In genomic region chr11:13487661-13488030, GRCh38 we compare ENCODE assay signal across 9 cellular contexts. TPM values are rescaled to one million over a fixed set of nuclear protein-coding genes. Genes with fewer than 3 reads are reported as not detected.
DNase-seq lines count a peak whose midpoint lies in the region; ATAC-seq lines count a peak whose summit lies in the region.
"Had no signal": no experiment of that assay in that cellular context is flagged by ENCODE, and none has a peak within 500 bp of the region (broad histone marks: within the 10 kb centered on the region; RNA-seq: fewer than 3 reads in every experiment).

No MANE protein-coding gene starts in this region.

- ATAC-seq in HG03095 (IDR thresholded peaks at IDR 0.05; ENCODE audit: unreplicated experiment) (peak; percentile 73), GM21825 (IDR thresholded peaks at IDR 0.05; ENCODE audit: unreplicated experiment) (no peak), HG03175 (IDR thresholded peaks at IDR 0.05; ENCODE audit: unreplicated experiment) (no peak), sciatic nerve (no peak)

- H3K4me3 Mint-ChIP-seq in activated naive CD4-positive, alpha-beta T cell treated with anti-CD3 and anti-CD28 coated beads, Interleukin-2, amount 10 ng/mL, durations not matched to agents 7 days and 5 days, result peak overlapping the region; percentile 63
- H3K4me3 Mint-ChIP-seq in T-helper 2 cell treated with Interferon-gamma antibody and Interleukin-4, amounts not matched to agents 5 μg/mL and 100 μg/mL, for 36 hours, result peak overlapping the region; percentile 58

- no peaks in the 10 kb centered on the region for H3K9me3 ChIP-seq in iPS-18c (ENCODE audit: control insufficient read depth, insufficient read depth, low read length)

- CTCF ChIA-PET in activated naive CD4-positive, alpha-beta T cell treated with anti-CD3 and anti-CD28 coated beads, Interleukin-2, amount 10 ng/mL, durations not matched to agents 7 days and 5 days (lab: Charles Lee), result interaction anchor here (0.7 to 1.6 kb wide), 6 partner anchors 10 to 382 kb away, joined by 3 to 5 read pairs (median 4); no protein-coding TSS in a partner anchor

- H3K4me1 Mint-ChIP-seq in activated naive CD4-positive, alpha-beta T cell treated with anti-CD3 and anti-CD28 coated beads, Interleukin-2, amount 10 ng/mL, durations not matched to agents 7 days and 5 days, result peaks cover 6% of the 10 kb centered on the region
- H3K4me1 Mint-ChIP-seq in T-helper 2 cell treated with Interferon-gamma antibody and Interleukin-4, amounts not matched to agents 5 μg/mL and 100 μg/mL, for 36 hours (ENCODE audit: low read depth), result peaks cover 5% of the 10 kb centered on the region

- H3K27ac Mint-ChIP-seq in activated naive CD4-positive, alpha-beta T cell treated with anti-CD3 and anti-CD28 coated beads, Interleukin-2, amount 10 ng/mL, durations not matched to agents 7 days and 5 days, result peak overlapping the region; percentile 22
- no peak overlapping the region for H3K27ac Mint-ChIP-seq in T-helper 2 cell treated with Interferon-gamma antibody and Interleukin-4, amounts not matched to agents 5 μg/mL and 100 μg/mL, for 36 hours

- peaks cover 2% of the 10 kb centered on the region for H3K9me3 Mint-ChIP-seq in activated naive CD4-positive, alpha-beta T cell treated with anti-CD3 and anti-CD28 coated beads, Interleukin-2, amount 10 ng/mL, durations not matched to agents 7 days and 5 days
- H3K9me3 Mint-ChIP-seq in T-helper 2 cell treated with Interferon-gamma antibody and Interleukin-4, amounts not matched to agents 5 μg/mL and 100 μg/mL, for 36 hours, result no peaks in the 10 kb centered on the region

- H3K4me3 ChIP-seq in iPS-18c (ENCODE audit: insufficient read depth, low read depth, low read length), result peak overlapping the region; percentile 50; the same call in 1 of the 2 replicates

- peak; percentile 23 for DNase-seq in activated naive CD4-positive, alpha-beta T cell treated with anti-CD3 and anti-CD28 coated beads, Interleukin-2, amount 10 ng/mL, durations not matched to agents 7 days and 5 days
- no peak for DNase-seq in activated naive CD4-positive, alpha-beta T cell (lab: John Stamatoyannopoulos, UW)
- DNase-seq in T-helper 2 cell treated with Interferon-gamma antibody and Interleukin-4, amounts not matched to agents 5 μg/mL and 100 μg/mL, for 36 hours (ENCODE audit: low spot score), result no peak
- no peak for DNase-seq in sciatic nerve (ENCODE audit: low spot score)

- intact Hi-C loops in sciatic nerve (cut with DNase I), result loop anchor here (10.0 kb wide), 1 partner anchor 777 kb away; no protein-coding TSS in a partner anchor

- H3K27me3 Mint-ChIP-seq in activated naive CD4-positive, alpha-beta T cell treated with anti-CD3 and anti-CD28 coated beads, Interleukin-2, amount 10 ng/mL, durations not matched to agents 7 days and 5 days, result peaks cover 14% of the 10 kb centered on the region
- H3K27me3 Mint-ChIP-seq in T-helper 2 cell treated with Interferon-gamma antibody and Interleukin-4, amounts not matched to agents 5 μg/mL and 100 μg/mL, for 36 hours (ENCODE audit: low read depth), result peaks cover 6% of the 10 kb centered on the region

- H3K36me3 Mint-ChIP-seq in activated naive CD4-positive, alpha-beta T cell treated with anti-CD3 and anti-CD28 coated beads, Interleukin-2, amount 10 ng/mL, durations not matched to agents 7 days and 5 days, result no peaks in the 10 kb centered on the region
- H3K36me3 Mint-ChIP-seq in T-helper 2 cell treated with Interferon-gamma antibody and Interleukin-4, amounts not matched to agents 5 μg/mL and 100 μg/mL, for 36 hours (ENCODE audit: low read depth), result no peaks in the 10 kb centered on the region

RNA-seq across cellular contexts. Expression of gene PTH, which starts 8.2 kb away (rescaled TPM):
- not detected for total RNA-seq in sciatic nerve
- total RNA-seq: dermis microvascular lymphatic vessel endothelial cell had no signal

RNA-seq across cellular contexts. Expression of gene BTBD10, which starts 24.6 kb away (rescaled TPM):
- total RNA-seq in sciatic nerve, result 34.9 TPM
